8 cellular contexts compared by ENCODE assay signal in genomic region chr10:102643346-102644065, GRCh38. TPM values are rescaled to one million over a fixed set of nuclear protein-coding genes. Genes with fewer than 3 reads are reported as not detected.
DNase-seq lines count a peak whose midpoint lies in the region; ATAC-seq and TF ChIP-seq lines count a peak whose summit lies in the region.

No MANE protein-coding gene starts in this region.

- H3K27ac Mint-ChIP-seq in activated naive CD8-positive, alpha-beta T cell treated with anti-CD3 and anti-CD28 coated beads, Interleukin-2, amount 10 ng/mL, durations not matched to agents 7 days and 5 days, result peak overlapping the region; percentile 84

- in situ Hi-C loops in Panc1 (cut with HindIII; ENCODE audit: low pct_unique_long_range_greater_than_20kb, low sequenced_read_pairs), result no loop called here

- intact Hi-C loops in Panc1 (cut with micrococcal nuclease; ENCODE audit: unreplicated experiment) (loop anchor here (5.0 kb wide), 1 partner anchor 141 kb away; the partner anchor contains the start of genes ACTR1A and SUFU), head of caudate nucleus (cut with DNase I) (loop anchor here (2.0 to 5.0 kb wide), 2 partner anchors 34 to 141 kb away; partner anchors contain the start of genes ACTR1A and SUFU)

- peaks cover 31% of the 10 kb centered on the region for H3K4me1 Mint-ChIP-seq in activated naive CD8-positive, alpha-beta T cell treated with anti-CD3 and anti-CD28 coated beads, Interleukin-2, amount 10 ng/mL, durations not matched to agents 7 days and 5 days

- POLR2A ChIA-PET in Panc1 (lab: Charles Lee), result no interaction called here
- POLR2A ChIA-PET in activated naive CD8-positive, alpha-beta T cell treated with anti-CD3 and anti-CD28 coated beads, Interleukin-2, amount 10 ng/mL, durations not matched to agents 7 days and 5 days (lab: Charles Lee), result interaction anchor here (0.6 to 3.9 kb wide), 18 partner anchors 8 to 525 kb away, joined by 3 to 73 read pairs (median 11); partner anchors contain the start of genes ACTR1A, ARL3, SFXN2 and SUFU

- H3K9me3 ChIP-seq in Panc1 (ENCODE audit: control insufficient read depth, insufficient read depth, low read depth, low read length) (no peaks in the 10 kb centered on the region), neutrophil (no peaks in the 10 kb centered on the region)

- peak overlapping the region; percentile 94 for H3K27ac ChIP-seq in Panc1 (ENCODE audit: low read length)
- peak overlapping the region; percentile 100 for H3K27ac ChIP-seq in neutrophil

- H3K36me3 ChIP-seq in Panc1 (ENCODE audit: control insufficient read depth, insufficient read depth, low read length), result peaks cover 9% of the 10 kb centered on the region; the same call in 1 of the 2 replicates
- H3K36me3 ChIP-seq in neutrophil, result no peaks in the 10 kb centered on the region

- DNase-seq in D341Med (ENCODE audit: low spot score) (peak; percentile 53), HT1080 (ENCODE audit: low read depth) (peak; percentile 68), Panc1 (ENCODE audit: low read depth, low spot score) (no peak), head of caudate nucleus (peak in 40 of 42 donors; percentile 51 to 90 (median 74)), HPDE6-E6E7 (ENCODE audit: extremely low spot score) (no peak)
- DNase-seq in activated naive CD8-positive, alpha-beta T cell treated with anti-CD3 and anti-CD28 coated beads, Interleukin-2, amount 10 ng/mL, durations not matched to agents 7 days and 5 days, result peak; percentile 65

- H3K4me3 ChIP-seq in Panc1 (ENCODE audit: low read depth in 2 of 2, low read length in 2 of 2) (peak overlapping the region; percentile 69 to 86), neutrophil (ENCODE audit: low read depth in 1 of 2, low read length in 1 of 2) (peak overlapping the region; percentile 77 to 93)

- no peak for TF ChIP-seq CTCF in Panc1 (IDR thresholded peaks at IDR 0.05)
- no peak for TF ChIP-seq CTCF in neutrophil (IDR thresholded peaks at IDR 0.05)

- no TSS peak for BruUV-seq in Panc1 (replicated peaks; lab: Mats Ljungman, UMichigan)

- H3K27me3 Mint-ChIP-seq in activated naive CD8-positive, alpha-beta T cell treated with anti-CD3 and anti-CD28 coated beads, Interleukin-2, amount 10 ng/mL, durations not matched to agents 7 days and 5 days, result no peaks in the 10 kb centered on the region

- CTCF ChIA-PET in Panc1 (lab: Charles Lee), result interaction anchor here (1.3 kb wide), 1 partner anchor 36 kb away, joined by 6 read pairs; no protein-coding TSS in a partner anchor

- H3K4me1 ChIP-seq in Panc1 (ENCODE audit: control insufficient read depth, insufficient read depth, low read length), result peaks cover 28% of the 10 kb centered on the region
- H3K4me1 ChIP-seq in neutrophil (ENCODE audit: control insufficient read depth in 1 of 2, insufficient read depth in 1 of 2, low read depth in 1 of 2, low read length in 1 of 2), result peaks cover 34 to 38% of the 10 kb centered on the region in 2 experiments

- no peaks in the 10 kb centered on the region for H3K27me3 ChIP-seq in Panc1 (ENCODE audit: control insufficient read depth, insufficient read depth, low read length)
- no peaks in the 10 kb centered on the region for H3K27me3 ChIP-seq in neutrophil

- H3K4me3 Mint-ChIP-seq in activated naive CD8-positive, alpha-beta T cell treated with anti-CD3 and anti-CD28 coated beads, Interleukin-2, amount 10 ng/mL, durations not matched to agents 7 days and 5 days, result peak overlapping the region; percentile 87

- H3K9me3 Mint-ChIP-seq in activated naive CD8-positive, alpha-beta T cell treated with anti-CD3 and anti-CD28 coated beads, Interleukin-2, amount 10 ng/mL, durations not matched to agents 7 days and 5 days, result no peaks in the 10 kb centered on the region

- ATAC-seq in Panc1, result peak; percentile 28
- peak; percentile 1 for ATAC-seq in activated naive CD8-positive, alpha-beta T cell treated with anti-CD3 and anti-CD28 coated beads, Interleukin-2, amount 10 ng/mL, durations not matched to agents 7 days and 5 days (ENCODE audit: low read depth)
- no peak for ATAC-seq in HG03095 (IDR thresholded peaks at IDR 0.05; ENCODE audit: unreplicated experiment)

- H3K36me3 Mint-ChIP-seq in activated naive CD8-positive, alpha-beta T cell treated with anti-CD3 and anti-CD28 coated beads, Interleukin-2, amount 10 ng/mL, durations not matched to agents 7 days and 5 days, result peaks cover 7% of the 10 kb centered on the region

RNA-seq across cellular contexts. Expression of gene TRIM8, which starts 0.8 kb away (rescaled TPM):
- total RNA-seq in HT1080 (2014; rRNA removed; shearing (Covaris generic)), result 104 and 117 TPM in 2 replicates
- 188 and 198 TPM in 2 replicates for polyA plus RNA-seq in HT1080 (2015; cell fraction: cytosol; rRNA removed)
- 106 and 115 TPM in 2 replicates for polyA plus RNA-seq in HT1080 (2015; cell fraction: nucleus; rRNA removed)
- total RNA-seq in Panc1 (2021; ENCODE audit: unreplicated experiment), result 54.4 TPM
- 64.3 TPM for polyA plus RNA-seq in Panc1 (2012; ENCODE audit: insufficient read length)
- 10 to 100 TPM; 54.7 to 55.1 TPM for total RNA-seq in activated naive CD8-positive, alpha-beta T cell treated with anti-CD3 and anti-CD28 coated beads, Interleukin-2, amount 10 ng/mL, durations not matched to agents 7 days and 5 days

Comparison
In these comparisons a context has a peak if more than half of its experiments do, and no peak if none do; other contexts are left out.
1. DNase-seq: peak in D341Med (single experiment), HT1080 (single experiment), activated naive CD8-positive, alpha-beta T cell treated with anti-CD3 and anti-CD28 coated beads, Interleukin-2, amount 10 ng/mL, durations not matched to agents 7 days and 5 days (single experiment) and head of caudate nucleus (40 of 42); none in Panc1 (single experiment) and HPDE6-E6E7 (single experiment).